ENCODE assay signal across 6 cellular contexts in genomic region chr1:10028956-10029491, GRCh38. TPM values are rescaled to one million over a fixed set of nuclear protein-coding genes. Genes with fewer than 3 reads are reported as not detected.
"Had no signal": no experiment of that assay in that cellular context is flagged by ENCODE, and none has a peak within 500 bp of the region (broad histone marks: within the 10 kb centered on the region; RNA-seq: fewer than 3 reads in every experiment).

No MANE protein-coding gene starts in this region.

RNA-seq across cellular contexts. Expression of gene RBP7, which starts 32.0 kb away (rescaled TPM):
- total RNA-seq: endothelial cell of umbilical vein, fibroblast of lung, osteoblast, temporal lobe had no signal
- polyA plus RNA-seq: endothelial cell of umbilical vein; fibroblast of lung; naive thymus-derived CD4-positive, alpha-beta T cell; smooth muscle cell had no signal
